In the genomic region with DNA sequence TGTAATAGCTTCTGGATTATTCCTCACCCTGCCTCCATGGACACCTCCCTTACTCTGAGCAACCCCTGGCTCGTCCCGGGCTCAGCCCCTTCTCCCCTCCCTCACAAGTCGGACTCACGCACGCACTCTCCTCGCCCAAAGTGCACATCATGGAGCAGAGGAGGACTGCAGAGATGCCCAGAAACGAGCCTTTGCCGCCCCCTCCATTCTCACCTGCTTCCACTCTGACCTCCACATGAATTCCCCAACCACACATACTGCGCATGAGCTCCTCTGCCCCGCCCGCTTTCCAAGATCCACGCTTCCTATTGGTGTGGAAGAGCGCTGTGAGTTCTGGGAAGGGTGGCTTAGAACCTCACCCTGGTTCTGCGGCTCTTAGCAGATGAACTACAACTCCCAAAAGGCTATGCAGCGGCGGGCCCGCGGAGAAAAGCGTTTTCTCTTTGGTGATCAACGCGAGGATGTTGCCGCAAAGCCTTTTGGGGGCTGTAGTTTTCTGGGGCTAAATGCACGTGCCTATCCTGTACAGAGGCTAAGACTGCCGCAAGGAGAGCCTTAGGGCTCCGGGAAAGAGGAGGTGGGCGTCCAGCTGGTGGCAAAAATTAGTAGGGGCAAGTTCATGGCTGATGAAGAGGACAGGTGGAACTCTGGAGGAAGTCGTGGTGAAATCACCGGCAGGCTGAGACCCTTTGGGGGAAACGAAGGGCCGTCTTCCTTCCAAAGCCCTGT, we compare ENCODE assay signal across 8 cellular contexts. TPM values are rescaled to one million over a fixed set of nuclear protein-coding genes. Genes with fewer than 3 reads are reported as not detected.
DNase-seq lines count a peak whose midpoint lies in the region; ATAC-seq and TF ChIP-seq lines count a peak whose summit lies in the region.

A gene (minus strand): TSS at position 261 of the 729 bp plus-strand sequence. CDS start 1,618 bp downstream, outside the sequence.

- H3K9ac ChIP-seq in DND-41 (ENCODE audit: low read depth, low read length) (peak within 1 kb of the TSS; percentile 64), GM23248 (peak within 1 kb of the TSS; percentile 86)

- CTCF ChIA-PET in naive thymus-derived CD4-positive, alpha-beta T cell (lab: Charles Lee): interaction anchor here (1.3 to 1.4 kb wide), 4 partner anchors 19 to 157 kb away, joined by 3 to 10 read pairs (median 4); no protein-coding TSS in a partner anchor

- no peaks in the 10 kb centered on the region for H3K9me2 ChIP-seq in GM23248 (ENCODE audit: insufficient read depth)

- no peaks in the 10 kb centered on the region; the same call in 1 of the 2 replicates for H4K20me1 ChIP-seq in DND-41 (ENCODE audit: insufficient read depth, low read length)
- no peaks in the 10 kb centered on the region for H4K20me1 ChIP-seq in GM23248 (ENCODE audit: insufficient read depth)

- 1 to 2% methylated on average over 30 of the region's 30 CpGs for WGBS in GM23248 (ENCODE audit: low coverage in 1 of 2, low lambda C conversion rate in 2 of 2, missing lambda C conversion rate in 2 of 2), 2 experiments

- peak; percentile 99 for ATAC-seq in DND-41 (ENCODE audit: insufficient read depth, low read depth)
- ATAC-seq in naive thymus-derived CD4-positive, alpha-beta T cell: peak; percentile 99
- ATAC-seq in stimulated activated naive B cell treated with anti-CD40 and anti-IgM and Interleukin-4, amounts not matched to agents 10 μg/mL and 1 μg/mL and 100 μg/mL, for 72 hours (replicated peaks): peak; percentile 98 to 99

- H3K27me3 Mint-ChIP-seq in activated T-helper 1 cell treated with anti-CD3 and anti-CD28 coated beads, Interleukin-12 subunit alpha, Interleukin-12 subunit beta, Interleukin-2, Interleukin-4 antibody, amounts not matched to agents 30 ng/mL and 10 ng/mL and 1 ng/mL, durations not matched to agents 14 hours and 24 hours and 36 hours (ENCODE audit: insufficient read depth): peaks cover 3% of the 10 kb centered on the region
- H3K27me3 Mint-ChIP-seq in naive thymus-derived CD4-positive, alpha-beta T cell: peaks cover 0 to 3% (median 0%) of the 10 kb centered on the region in 5 donors
- H3K27me3 Mint-ChIP-seq in stimulated activated naive B cell treated with anti-CD40 and anti-IgM and Interleukin-4, amounts not matched to agents 10 μg/mL and 1 μg/mL and 100 μg/mL, for 72 hours: no peaks in the 10 kb centered on the region

- TF ChIP-seq CTCF in DND-41 (IDR thresholded peaks at IDR 0.05; ENCODE audit: borderline replicate concordance, extremely low read depth, low read length, poor library complexity, severe bottlenecking): no peak

- H3K36me3 Mint-ChIP-seq in activated T-helper 1 cell treated with anti-CD3 and anti-CD28 coated beads, Interleukin-12 subunit alpha, Interleukin-12 subunit beta, Interleukin-2, Interleukin-4 antibody, amounts not matched to agents 30 ng/mL and 10 ng/mL and 1 ng/mL, durations not matched to agents 14 hours and 24 hours and 36 hours (ENCODE audit: low read depth): peaks cover 25% of the 10 kb centered on the region
- peaks cover 6 to 20% (median 14%) of the 10 kb centered on the region in 5 donors for H3K36me3 Mint-ChIP-seq in naive thymus-derived CD4-positive, alpha-beta T cell
- H3K36me3 Mint-ChIP-seq in stimulated activated naive B cell treated with anti-CD40 and anti-IgM and Interleukin-4, amounts not matched to agents 10 μg/mL and 1 μg/mL and 100 μg/mL, for 72 hours: peaks cover 18 to 25% of the 10 kb centered on the region in 2 donors

- peaks cover 32% of the 10 kb centered on the region for H3K36me3 ChIP-seq in DND-41 (ENCODE audit: insufficient read depth, low read length)
- H3K36me3 ChIP-seq in GM23248 (ENCODE audit: low read depth): peaks cover 30% of the 10 kb centered on the region; the same call in 1 of the 2 replicates
- peaks cover 0 to 37% (median 14%) of the 10 kb centered on the region in 3 experiments for H3K36me3 ChIP-seq in naive thymus-derived CD4-positive, alpha-beta T cell (ENCODE audit: control insufficient read depth in 2 of 3, insufficient read depth in 3 of 3, low read length in 3 of 3)

- H3K9me3 ChIP-seq in DND-41 (ENCODE audit: insufficient read depth, low read length, severe bottlenecking) (no peaks in the 10 kb centered on the region), GM23248 (ENCODE audit: low read depth) (no peaks in the 10 kb centered on the region)
- no peaks in the 10 kb centered on the region for H3K9me3 ChIP-seq in naive thymus-derived CD4-positive, alpha-beta T cell (ENCODE audit: control insufficient read depth in 2 of 3, low read length in 3 of 3)

- no peaks in the 10 kb centered on the region for H3K9me3 Mint-ChIP-seq in activated T-helper 1 cell treated with anti-CD3 and anti-CD28 coated beads, Interleukin-12 subunit alpha, Interleukin-12 subunit beta, Interleukin-2, Interleukin-4 antibody, amounts not matched to agents 30 ng/mL and 10 ng/mL and 1 ng/mL, durations not matched to agents 14 hours and 24 hours and 36 hours
- no peaks in the 10 kb centered on the region for H3K9me3 Mint-ChIP-seq in naive thymus-derived CD4-positive, alpha-beta T cell
- no peaks in the 10 kb centered on the region for H3K9me3 Mint-ChIP-seq in stimulated activated naive B cell treated with anti-CD40 and anti-IgM and Interleukin-4, amounts not matched to agents 10 μg/mL and 1 μg/mL and 100 μg/mL, for 72 hours

- POLR2A ChIA-PET in naive thymus-derived CD4-positive, alpha-beta T cell (lab: Charles Lee): interaction anchor here (0.5 to 1.6 kb wide), 6 partner anchors 8 to 385 kb away, joined by 3 to 7 read pairs (median 4); a partner anchor contains a TSS

- H2AFZ ChIP-seq in DND-41 (ENCODE audit: low read depth, low read length) (peak within 1 kb of the TSS; percentile 92), GM23248 (peak within 1 kb of the TSS; percentile 97)

- peaks cover 9% of the 10 kb centered on the region for H3K4me1 Mint-ChIP-seq in activated T-helper 1 cell treated with anti-CD3 and anti-CD28 coated beads, Interleukin-12 subunit alpha, Interleukin-12 subunit beta, Interleukin-2, Interleukin-4 antibody, amounts not matched to agents 30 ng/mL and 10 ng/mL and 1 ng/mL, durations not matched to agents 14 hours and 24 hours and 36 hours (ENCODE audit: low read depth)
- H3K4me1 Mint-ChIP-seq in naive thymus-derived CD4-positive, alpha-beta T cell: peaks cover 11 to 30% (median 26%) of the 10 kb centered on the region in 7 donors
- H3K4me1 Mint-ChIP-seq in stimulated activated naive B cell treated with anti-CD40 and anti-IgM and Interleukin-4, amounts not matched to agents 10 μg/mL and 1 μg/mL and 100 μg/mL, for 72 hours: peaks cover 15 to 23% of the 10 kb centered on the region in 2 donors

- intact Hi-C loops in activated T-helper 1 cell treated with anti-CD3 and anti-CD28 coated beads, Interleukin-12 subunit alpha, Interleukin-12 subunit beta, Interleukin-2, Interleukin-4 antibody, amounts not matched to agents 30 ng/mL and 10 ng/mL and 1 ng/mL, durations not matched to agents 14 hours and 24 hours and 36 hours (cut with micrococcal nuclease): loop anchor here (1.0 to 5.0 kb wide), 8 partner anchors 53 to 522 kb away; a partner anchor contains a TSS
- intact Hi-C loops in naive thymus-derived CD4-positive, alpha-beta T cell (cut with micrococcal nuclease): loop anchor here (1.0 to 10.0 kb wide), 14 partner anchors 52 to 681 kb away; a partner anchor contains a TSS

- H3K79me2 ChIP-seq in DND-41 (ENCODE audit: insufficient read depth, low read length) (peaks cover 18% of the 10 kb centered on the region), GM23248 (ENCODE audit: insufficient read depth) (peaks cover 28% of the 10 kb centered on the region)

- peak within 1 kb of the TSS; percentile 95 for H3K27ac Mint-ChIP-seq in activated T-helper 1 cell treated with anti-CD3 and anti-CD28 coated beads, Interleukin-12 subunit alpha, Interleukin-12 subunit beta, Interleukin-2, Interleukin-4 antibody, amounts not matched to agents 30 ng/mL and 10 ng/mL and 1 ng/mL, durations not matched to agents 14 hours and 24 hours and 36 hours
- peak within 1 kb of the TSS; percentile 78 to 99 (median 92) for H3K27ac Mint-ChIP-seq in naive thymus-derived CD4-positive, alpha-beta T cell
- H3K27ac Mint-ChIP-seq in stimulated activated naive B cell treated with anti-CD40 and anti-IgM and Interleukin-4, amounts not matched to agents 10 μg/mL and 1 μg/mL and 100 μg/mL, for 72 hours: peak within 1 kb of the TSS; percentile 96

- peak within 1 kb of the TSS; percentile 98 for H3K4me3 Mint-ChIP-seq in activated T-helper 1 cell treated with anti-CD3 and anti-CD28 coated beads, Interleukin-12 subunit alpha, Interleukin-12 subunit beta, Interleukin-2, Interleukin-4 antibody, amounts not matched to agents 30 ng/mL and 10 ng/mL and 1 ng/mL, durations not matched to agents 14 hours and 24 hours and 36 hours
- peak within 1 kb of the TSS; percentile 92 to 99 (median 96) for H3K4me3 Mint-ChIP-seq in naive thymus-derived CD4-positive, alpha-beta T cell
- H3K4me3 Mint-ChIP-seq in stimulated activated naive B cell treated with anti-CD40 and anti-IgM and Interleukin-4, amounts not matched to agents 10 μg/mL and 1 μg/mL and 100 μg/mL, for 72 hours: peak within 1 kb of the TSS; percentile 98

- H3K4me1 ChIP-seq in DND-41 (ENCODE audit: insufficient read depth, low read length) (peaks cover 22% of the 10 kb centered on the region), GM23248 (ENCODE audit: insufficient read depth) (peaks cover 7% of the 10 kb centered on the region)
- peaks cover 8% of the 10 kb centered on the region in 2 donors for H3K4me1 ChIP-seq in naive thymus-derived CD4-positive, alpha-beta T cell (ENCODE audit: control insufficient read depth in 2 of 2, insufficient read depth in 2 of 2, low read length in 2 of 2)

- DNase-seq in DND-41: peak; percentile 97
- peak; percentile 99 for DNase-seq in GM23248
- DNase-seq in Kasumi-1 (lab: John Stamatoyannopoulos, UW): peak; percentile 100
- peak; percentile 95 for DNase-seq in RPMI7951 (ENCODE audit: low read depth)
- peak; percentile 93 for DNase-seq in activated T-helper 1 cell treated with anti-CD3 and anti-CD28 coated beads, Interleukin-12 subunit alpha, Interleukin-12 subunit beta, Interleukin-2, Interleukin-4 antibody, amounts not matched to agents 30 ng/mL and 10 ng/mL and 1 ng/mL, durations not matched to agents 14 hours and 24 hours and 36 hours (ENCODE audit: low spot score)
- peak; percentile 95 for DNase-seq in fibroblast of gingiva (ENCODE audit: low read depth)
- peak; percentile 75 to 98 (median 93) for DNase-seq in naive thymus-derived CD4-positive, alpha-beta T cell
- DNase-seq in stimulated activated naive B cell treated with anti-CD40 and anti-IgM and Interleukin-4, amounts not matched to agents 10 μg/mL and 1 μg/mL and 100 μg/mL, for 72 hours: peak; percentile 94

- no peaks in the 10 kb centered on the region for H3F3A ChIP-seq in GM23248 (ENCODE audit: insufficient read depth)

- H3K4me2 ChIP-seq in DND-41 (ENCODE audit: insufficient read depth, low read length) (peak within 1 kb of the TSS; percentile 98), GM23248 (ENCODE audit: unreplicated experiment) (peak within 1 kb of the TSS; percentile 98)

- H3K4me3 ChIP-seq in DND-41 (ENCODE audit: low read depth in 1 of 2, low read length in 2 of 2): peak within 1 kb of the TSS; percentile 71 to 80
- H3K4me3 ChIP-seq in GM23248: peak within 1 kb of the TSS; percentile 97
- peak within 1 kb of the TSS; percentile 77 for H3K4me3 ChIP-seq in naive thymus-derived CD4-positive, alpha-beta T cell (ENCODE audit: low read length)

- H3K27me3 ChIP-seq in DND-41 (ENCODE audit: insufficient read depth, low read length, poor library complexity) (no peaks in the 10 kb centered on the region), GM23248 (replicated peaks; ENCODE audit: insufficient read depth) (no peaks in the 10 kb centered on the region)
- H3K27me3 ChIP-seq in naive thymus-derived CD4-positive, alpha-beta T cell (ENCODE audit: control insufficient read depth in 2 of 2, insufficient read depth in 2 of 2, low read length in 2 of 2): no peaks in the 10 kb centered on the region

- H3K27ac ChIP-seq in DND-41 (ENCODE audit: low read length): peak within 1 kb of the TSS; percentile 71
- no peak within 1 kb of the TSS for H3K27ac ChIP-seq in GM23248
- H3K27ac ChIP-seq in naive thymus-derived CD4-positive, alpha-beta T cell (ENCODE audit: low read depth, low read length): peak within 1 kb of the TSS; percentile 77

- in situ Hi-C loops in GM23248 (cut with MboI): no loop called here

RNA-seq across cellular contexts. Expression of the gene that starts here (rescaled TPM):
- total RNA-seq in GM23248 (2014; rRNA removed; shearing (Covaris generic)): 85.4 and 107 TPM in 2 replicates
- polyA plus RNA-seq in GM23248 (2016; fragmentation: Nextera tagmentation; extraction: Ambion mirVana): 177 and 191 TPM in 2 replicates
- total RNA-seq in RPMI7951 (2014; rRNA removed; shearing (Covaris generic)): 146 and 208 TPM in 2 replicates
- 395 and 401 TPM in 2 replicates for total RNA-seq in activated T-helper 1 cell treated with anti-CD3 and anti-CD28 coated beads, Interleukin-12 subunit alpha, Interleukin-12 subunit beta, Interleukin-2, Interleukin-4 antibody, amounts not matched to agents 30 ng/mL and 10 ng/mL and 1 ng/mL, durations not matched to agents 14 hours and 24 hours and 36 hours
- total RNA-seq in naive thymus-derived CD4-positive, alpha-beta T cell: 100 to 1,000 TPM in 1 of 5 experiments, 10 to 100 TPM in 4; 50.0 to 186 (median 54.4) TPM
- 100 to 1,000 TPM; 144 to 165 TPM for polyA plus RNA-seq in naive thymus-derived CD4-positive, alpha-beta T cell
